9 cellular contexts compared by ENCODE assay signal in the genomic region with DNA sequence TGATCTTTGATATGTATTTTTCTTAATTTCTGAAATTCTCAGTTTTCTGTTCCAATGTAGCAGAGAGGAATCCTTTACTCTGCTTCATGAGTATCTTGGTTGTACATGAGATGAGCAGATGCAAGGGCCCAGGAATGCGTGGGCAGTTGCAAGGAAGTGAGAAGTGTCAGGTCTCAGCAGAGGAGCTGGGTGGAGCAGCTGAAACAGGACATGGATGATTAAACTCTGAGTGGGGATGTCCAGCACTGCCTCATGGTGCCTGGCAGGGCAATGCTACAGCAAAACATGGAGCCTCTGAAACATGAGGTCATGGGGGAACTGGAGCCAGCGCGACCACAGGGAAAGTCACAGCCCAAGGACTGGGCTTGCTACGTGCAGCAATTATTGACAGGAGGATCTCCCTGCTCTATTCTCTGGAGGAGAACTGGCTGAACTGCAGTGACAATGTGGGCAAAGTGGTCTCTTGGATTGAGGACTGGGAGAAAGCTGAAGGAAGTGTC. TPM values are rescaled to one million over a fixed set of nuclear protein-coding genes. Genes with fewer than 3 reads are reported as not detected.
A peak's percentile ranks its signal among the peaks of the same experiment; 100 is the strongest.
DNase-seq lines count a peak whose midpoint lies in the region; ATAC-seq and TF ChIP-seq lines count a peak whose summit lies in the region.
"Had no signal": no experiment of that assay in that cellular context is flagged by ENCODE, and none has a peak within 500 bp of the region (broad histone marks: within the 10 kb centered on the region; RNA-seq: fewer than 3 reads in every experiment).

No MANE protein-coding gene starts in this region.

- peak in 1 of 2 donors; percentile 4 for DNase-seq in activated naive CD4-positive, alpha-beta T cell treated with anti-CD3 and anti-CD28 coated beads, Interleukin-2, amount 50 U/mL, for 72 hours (ENCODE audit: low spot score in 2 of 2)
- DNase-seq in activated naive CD4-positive, alpha-beta T cell treated with anti-CD3 and anti-CD28 coated beads, Interleukin-2, amount 50 U/mL, for 16 hours, result no peak
- DNase-seq in SK-N-SH (no peak), heart right ventricle (peak; percentile 16 to 33), D341Med (ENCODE audit: low spot score) (no peak), DMS153 (lab: John Stamatoyannopoulos, UW) (no peak)
- DNase-seq in stimulated activated naive B cell treated with anti-CD40 and anti-IgM and Interleukin-4, amounts not matched to agents 10 μg/mL and 1 μg/mL and 100 μg/mL, for 72 hours, result peak; percentile 53

- H4K20me1 ChIP-seq in SK-N-SH (ENCODE audit: insufficient read depth), result no peaks in the 10 kb centered on the region

- H3K4me3 Mint-ChIP-seq in stimulated activated naive B cell treated with anti-CD40 and anti-IgM and Interleukin-4, amounts not matched to agents 10 μg/mL and 1 μg/mL and 100 μg/mL, for 72 hours, result no peak overlapping the region
- H3K4me3 Mint-ChIP-seq: activated naive CD8-positive, alpha-beta T cell had no signal

- H3K79me2 ChIP-seq in SK-N-SH (ENCODE audit: insufficient read depth), result no peaks in the 10 kb centered on the region

- H3K27ac Mint-ChIP-seq in activated naive CD4-positive, alpha-beta T cell treated with anti-CD3 and anti-CD28 coated beads, Interleukin-2, amount 50 U/mL, for 72 hours, result no peak overlapping the region
- H3K27ac Mint-ChIP-seq in stimulated activated naive B cell treated with anti-CD40 and anti-IgM and Interleukin-4, amounts not matched to agents 10 μg/mL and 1 μg/mL and 100 μg/mL, for 72 hours, result peak overlapping the region; percentile 85
- H3K27ac Mint-ChIP-seq: activated naive CD8-positive, alpha-beta T cell had no signal

- H3K9me3 ChIP-seq in SK-N-SH (no peaks in the 10 kb centered on the region), heart right ventricle (no peaks in the 10 kb centered on the region)

- 0 out of 2 replicates have a peak overlapping the region, but pooled peaks have one; percentile 13 for H3K4me2 ChIP-seq in SK-N-SH

- no peaks in the 10 kb centered on the region for H3K9me2 ChIP-seq in SK-N-SH

- ATAC-seq in activated naive CD4-positive, alpha-beta T cell treated with anti-CD3 and anti-CD28 coated beads, Interleukin-2, amount 50 U/mL, for 72 hours, result peak; percentile 56 to 81
- ATAC-seq in HG02885 (IDR thresholded peaks at IDR 0.05; ENCODE audit: poor library complexity, unreplicated experiment) (peak; percentile 94), heart right ventricle (peak in 6 of 8 donors; percentile 41 to 91 (median 70))
- ATAC-seq in stimulated activated naive B cell treated with anti-CD40 and anti-IgM and Interleukin-4, amounts not matched to agents 10 μg/mL and 1 μg/mL and 100 μg/mL, for 72 hours (replicated peaks), result peak; percentile 92 to 98

- POLR2A ChIA-PET in SK-N-SH (lab: Yijun Ruan, JAX), result no interaction called here

- H3K9me3 Mint-ChIP-seq in activated naive CD4-positive, alpha-beta T cell treated with anti-CD3 and anti-CD28 coated beads, Interleukin-2, amount 50 U/mL, for 72 hours, result no peaks in the 10 kb centered on the region
- no peaks in the 10 kb centered on the region for H3K9me3 Mint-ChIP-seq in stimulated activated naive B cell treated with anti-CD40 and anti-IgM and Interleukin-4, amounts not matched to agents 10 μg/mL and 1 μg/mL and 100 μg/mL, for 72 hours

- peaks cover 21 to 29% of the 10 kb centered on the region in 2 donors for H3K27me3 Mint-ChIP-seq in stimulated activated naive B cell treated with anti-CD40 and anti-IgM and Interleukin-4, amounts not matched to agents 10 μg/mL and 1 μg/mL and 100 μg/mL, for 72 hours

- H3K27ac ChIP-seq in SK-N-SH (ENCODE audit: low read depth in 2 of 2, low read length in 1 of 2), result peak overlapping the region in 1 of 2 experiments; percentile 14; a peak in 2 of 4 replicates
- H3K27ac ChIP-seq in heart right ventricle, result peak overlapping the region in 3 of 10 donors; percentile 37 to 74 (median 43)

- H3K36me3 Mint-ChIP-seq in activated naive CD4-positive, alpha-beta T cell treated with anti-CD3 and anti-CD28 coated beads, Interleukin-2, amount 50 U/mL, for 72 hours, result peaks cover 0 to 6% of the 10 kb centered on the region in 2 donors
- H3K36me3 Mint-ChIP-seq in stimulated activated naive B cell treated with anti-CD40 and anti-IgM and Interleukin-4, amounts not matched to agents 10 μg/mL and 1 μg/mL and 100 μg/mL, for 72 hours, result no peaks in the 10 kb centered on the region

- peaks cover 7% of the 10 kb centered on the region for H3F3A ChIP-seq in SK-N-SH (replicated peaks; ENCODE audit: insufficient read depth)

- H3K4me1 Mint-ChIP-seq in stimulated activated naive B cell treated with anti-CD40 and anti-IgM and Interleukin-4, amounts not matched to agents 10 μg/mL and 1 μg/mL and 100 μg/mL, for 72 hours, result peaks cover 10 to 14% of the 10 kb centered on the region in 2 donors

- H3K4me1 ChIP-seq in SK-N-SH (ENCODE audit: control insufficient read depth in 1 of 2, insufficient read depth in 2 of 2, low read depth in 1 of 2, low read length in 1 of 2) (peaks cover 4 to 24% of the 10 kb centered on the region in 2 experiments; a peak in 2 of 4 replicates), heart right ventricle (peaks cover 0 to 39% (median 16%) of the 10 kb centered on the region in 9 donors)

- no peaks in the 10 kb centered on the region for H3K27me3 ChIP-seq in SK-N-SH (ENCODE audit: insufficient read depth)
- H3K27me3 ChIP-seq in heart right ventricle, result no peaks in the 10 kb centered on the region

- H2AFZ ChIP-seq in SK-N-SH (ENCODE audit: low read depth), result peak overlapping the region; percentile 67; the same call in 1 of the 2 replicates

- no peak for TF ChIP-seq CTCF in SK-N-SH (IDR thresholded peaks at IDR 0.05)
- TF ChIP-seq CTCF in heart right ventricle (IDR thresholded peaks at IDR 0.05), result no peak

- WGBS in SK-N-SH (ENCODE audit: low lambda C conversion rate), result 72% methylated on average over 4 of the region's 4 CpGs
- 48% methylated on average over 4 of the region's 4 CpGs for WGBS in heart right ventricle, 2 donors

- H3K36me3 ChIP-seq in SK-N-SH (replicated peaks in 1 of 2; ENCODE audit: control insufficient read depth in 1 of 2, insufficient read depth in 2 of 2, low read length in 1 of 2), result no peaks in the 10 kb centered on the region
- no peaks in the 10 kb centered on the region for H3K36me3 ChIP-seq in heart right ventricle

- H3K4me3 ChIP-seq in SK-N-SH (ENCODE audit: low read depth in 2 of 2, low read length in 1 of 2) (no peak overlapping the region), heart right ventricle (no peak overlapping the region)

- CTCF ChIA-PET in SK-N-SH (lab: Yijun Ruan, JAX), result no interaction called here

- TF ChIP-seq RAD21 in SK-N-SH (IDR thresholded peaks at IDR 0.05; ENCODE audit: low read length), result no peak

- TF ChIP-seq EP300 in SK-N-SH (IDR thresholded peaks at IDR 0.05; ENCODE audit: borderline replicate concordance in 1 of 2, low read depth in 1 of 2, low read length in 1 of 2), result no peak; a peak in 1 of 4 replicates

- H3K9ac ChIP-seq in SK-N-SH, result no peak overlapping the region

- intact Hi-C loops in heart right ventricle (cut with DNase I), result loop anchor here in 2 of 10 donors (5.0 to 10.0 kb wide), 2 partner anchors 46 to 48 kb away; a partner anchor contains a TSS

TF ChIP-seq in SK-N-SH, 30 proteins besides CTCF, POLR2A, EP300 and RAD21 (continues in another document):
- TF ChIP-seq JUND (IDR thresholded peaks at IDR 0.05), result no peak
- TF ChIP-seq GATA2 (CRISPR knock-in tag; IDR thresholded peaks at IDR 0.05), result no peak
- TF ChIP-seq, protein P1, sequence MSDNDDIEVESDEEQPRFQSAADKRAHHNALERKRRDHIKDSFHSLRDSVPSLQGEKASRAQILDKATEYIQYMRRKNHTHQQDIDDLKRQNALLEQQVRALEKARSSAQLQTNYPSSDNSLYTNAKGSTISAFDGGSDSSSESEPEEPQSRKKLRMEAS (IDR thresholded peaks at IDR 0.05; ENCODE audit: low read depth), result peak; percentile 84
- TF ChIP-seq, protein P2, sequence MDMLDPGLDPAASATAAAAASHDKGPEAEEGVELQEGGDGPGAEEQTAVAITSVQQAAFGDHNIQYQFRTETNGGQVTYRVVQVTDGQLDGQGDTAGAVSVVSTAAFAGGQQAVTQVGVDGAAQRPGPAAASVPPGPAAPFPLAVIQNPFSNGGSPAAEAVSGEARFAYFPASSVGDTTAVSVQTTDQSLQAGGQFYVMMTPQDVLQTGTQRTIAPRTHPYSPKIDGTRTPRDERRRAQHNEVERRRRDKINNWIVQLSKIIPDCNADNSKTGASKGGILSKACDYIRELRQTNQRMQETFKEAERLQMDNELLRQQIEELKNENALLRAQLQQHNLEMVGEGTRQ (IDR thresholded peaks at IDR 0.05; ENCODE audit: borderline replicate concordance, low read depth, low read length), result no peak
- no peak for TF ChIP-seq RFX5 (IDR thresholded peaks at IDR 0.05; ENCODE audit: low read length)
- TF ChIP-seq NRF1 (IDR thresholded peaks at IDR 0.05; ENCODE audit: low read depth, low read length), result no peak
- no peak for TF ChIP-seq POLR2AphosphoS5 (IDR thresholded peaks at IDR 0.05; ENCODE audit: low read depth, low read length)
- TF ChIP-seq TAF1 (IDR thresholded peaks at IDR 0.05; ENCODE audit: borderline replicate concordance, low read depth, low read length), result no peak
- peak; percentile 40; the same call in 1 of the 2 replicates for TF ChIP-seq NFIC (IDR thresholded peaks at IDR 0.05; ENCODE audit: borderline replicate concordance)
- TF ChIP-seq FOXM1 (IDR thresholded peaks at IDR 0.05; ENCODE audit: low read depth), result no peak
- TF ChIP-seq YY1 (IDR thresholded peaks at IDR 0.05; ENCODE audit: low read depth), result 0 out of 2 replicates have a peak, but pooled peaks have one; percentile 37
- no peak for TF ChIP-seq FOXJ3 (CRISPR knock-in tag; IDR thresholded peaks at IDR 0.05)
- TF ChIP-seq ELF1 (IDR thresholded peaks at IDR 0.05), result no peak
- no peak for TF ChIP-seq EZH2phosphoT487 (IDR thresholded peaks at IDR 0.05; ENCODE audit: borderline replicate concordance, low read depth)
- TF ChIP-seq RCOR1 (IDR thresholded peaks at IDR 0.05; ENCODE audit: low read length), result no peak
- TF ChIP-seq MEF2A (IDR thresholded peaks at IDR 0.05; ENCODE audit: borderline replicate concordance, low read depth), result no peak
- TF ChIP-seq GABPA (IDR thresholded peaks at IDR 0.05; ENCODE audit: low read depth), result no peak

RNA-seq across cellular contexts. Expression of a gene that starts 48.4 kb away (rescaled TPM):
- total RNA-seq in activated naive CD4-positive, alpha-beta T cell treated with anti-CD3 and anti-CD28 coated beads, Interleukin-2, amount 50 U/mL, for 72 hours, result 1 to 10 TPM in 1 of 2 donors, under 1 TPM in 1; 0.07 to 1.0 TPM
- polyA plus RNA-seq in SK-N-SH (2012; rRNA removed), result 4.4 and 6.2 TPM in 2 replicates
- 4.9 and 5.9 TPM in 2 replicates for polyA plus RNA-seq in SK-N-SH (2012; cell fraction: cytosol; rRNA removed)
- polyA plus RNA-seq in SK-N-SH (2012; cell fraction: nucleus; rRNA removed), result 12.8 and 14.6 TPM in 2 replicates
- total RNA-seq in heart right ventricle, result 10 to 100 TPM in 1 of 10 donors, 1 to 10 TPM in 9; 1.7 to 10.9 (median 5.1) TPM
- 1 to 10 TPM; 1.4 to 2.2 TPM for polyA plus RNA-seq in heart right ventricle

Comparison
In these comparisons a context has a peak if more than half of its experiments do, and no peak if none do; other contexts are left out.
1. DNase-seq: peak in heart right ventricle (2 of 2) and stimulated activated naive B cell treated with anti-CD40 and anti-IgM and Interleukin-4, amounts not matched to agents 10 μg/mL and 1 μg/mL and 100 μg/mL, for 72 hours (single experiment); none in activated naive CD4-positive, alpha-beta T cell treated with anti-CD3 and anti-CD28 coated beads, Interleukin-2, amount 50 U/mL, for 16 hours (single experiment), SK-N-SH (single experiment), D341Med (single experiment) and DMS153 (single experiment).
2. Peak in every context shown above with its lines, with median percentiles within 50 percentile points of each other: ATAC-seq.